8 cellular contexts compared by ENCODE assay signal in genomic region chr12:93025145-93026103, GRCh38.
A peak's percentile ranks its signal among the peaks of the same experiment; 100 is the strongest.
DNase-seq lines count a peak whose midpoint lies in the region; ATAC-seq and TF ChIP-seq lines count a peak whose summit lies in the region.

No MANE protein-coding gene starts in this region.

- TF ChIP-seq EP300 in SK-N-SH (IDR thresholded peaks at IDR 0.05; ENCODE audit: borderline replicate concordance in 1 of 2, low read depth in 1 of 2, low read length in 1 of 2), result no peak

- H3K27ac ChIP-seq in SK-N-SH (ENCODE audit: low read depth in 2 of 2, low read length in 1 of 2), result no peak overlapping the region
- no peak overlapping the region for H3K27ac ChIP-seq in left ventricle myocardium inferior (replicated peaks)
- no peak overlapping the region for H3K27ac ChIP-seq in effector memory CD4-positive, alpha-beta T cell (ENCODE audit: insufficient read depth, low read length, poor library complexity, severe bottlenecking)

- no peaks in the 10 kb centered on the region for H3K79me2 ChIP-seq in SK-N-SH (ENCODE audit: insufficient read depth)

- peak; percentile 61 for TF ChIP-seq CTCF in CD14-positive monocyte (IDR thresholded peaks at IDR 0.05)
- peak; percentile 69 for TF ChIP-seq CTCF in SK-N-SH (IDR thresholded peaks at IDR 0.05)
- TF ChIP-seq CTCF in left ventricle myocardium inferior (IDR thresholded peaks at IDR 0.05; ENCODE audit: borderline replicate concordance), result peak; percentile 55

- WGBS in SK-N-SH (ENCODE audit: low lambda C conversion rate), result 83% methylated on average over 6 of the region's 6 CpGs

- H3K9me3 ChIP-seq in SK-N-SH, result no peaks in the 10 kb centered on the region
- H3K9me3 ChIP-seq in left ventricle myocardium inferior (replicated peaks), result no peaks in the 10 kb centered on the region
- H3K9me3 ChIP-seq in effector memory CD4-positive, alpha-beta T cell (ENCODE audit: control insufficient read depth, low read length), result no peaks in the 10 kb centered on the region

- no peak overlapping the region for H3K4me2 ChIP-seq in SK-N-SH

- intact Hi-C loops in CD14-positive monocyte (cut with micrococcal nuclease) (no loop called here), left ventricle myocardium inferior (cut with micrococcal nuclease) (loop anchor here (10.0 kb wide), 1 partner anchor 149 kb away; no protein-coding TSS in a partner anchor)

- no peak overlapping the region for H3K4me3 Mint-ChIP-seq in CD14-positive monocyte

- peaks cover 2% of the 10 kb centered on the region for H3F3A ChIP-seq in SK-N-SH (replicated peaks; ENCODE audit: insufficient read depth)

- DNase-seq in CD14-positive monocyte (ENCODE audit: low spot score) (no peak), KG1 (lab: John Stamatoyannopoulos, UW) (peak; percentile 18), SK-N-SH (peak; percentile 28), left ventricle myocardium inferior (no peak), superior temporal gyrus (ENCODE audit: extremely low spot score) (peak; percentile 52), foreskin melanocyte (no peak)
- no peak for DNase-seq in effector memory CD4-positive, alpha-beta T cell

- peak; percentile 79 for TF ChIP-seq RAD21 in SK-N-SH (IDR thresholded peaks at IDR 0.05; ENCODE audit: low read length)

- peak; percentile 64 for ATAC-seq in GM18907 (IDR thresholded peaks at IDR 0.05; ENCODE audit: unreplicated experiment)

- H3K36me3 Mint-ChIP-seq in CD14-positive monocyte, result no peaks in the 10 kb centered on the region

- H3K4me1 ChIP-seq in SK-N-SH (ENCODE audit: control insufficient read depth in 1 of 2, insufficient read depth in 2 of 2, low read depth in 1 of 2, low read length in 1 of 2) (no peaks in the 10 kb centered on the region; a peak in 1 of 4 replicates), left ventricle myocardium inferior (peaks cover 49% of the 10 kb centered on the region)
- no peaks in the 10 kb centered on the region for H3K4me1 ChIP-seq in effector memory CD4-positive, alpha-beta T cell (ENCODE audit: control insufficient read depth, insufficient read depth, low read length, poor library complexity, severe bottlenecking)

- H3K9me3 Mint-ChIP-seq in CD14-positive monocyte, result no peaks in the 10 kb centered on the region

- H3K9me2 ChIP-seq in SK-N-SH, result no peaks in the 10 kb centered on the region

- POLR2A ChIA-PET in SK-N-SH (lab: Yijun Ruan, JAX), result no interaction called here

- H3K4me3 ChIP-seq in SK-N-SH (ENCODE audit: low read depth in 2 of 2, low read length in 1 of 2) (no peak overlapping the region), left ventricle myocardium inferior (no peak overlapping the region)
- H3K4me3 ChIP-seq in effector memory CD4-positive, alpha-beta T cell (ENCODE audit: insufficient read depth, low read depth, low read length, poor library complexity, severe bottlenecking), result no peak overlapping the region

- H3K4me1 Mint-ChIP-seq in CD14-positive monocyte, result no peaks in the 10 kb centered on the region

- H3K36me3 ChIP-seq in SK-N-SH (replicated peaks in 1 of 2; ENCODE audit: control insufficient read depth in 1 of 2, insufficient read depth in 2 of 2, low read length in 1 of 2), result no peaks in the 10 kb centered on the region
- H3K36me3 ChIP-seq in left ventricle myocardium inferior, result no peaks in the 10 kb centered on the region
- no peaks in the 10 kb centered on the region for H3K36me3 ChIP-seq in effector memory CD4-positive, alpha-beta T cell (ENCODE audit: control insufficient read depth, insufficient read depth, low read length)

- no peak overlapping the region for H3K9ac ChIP-seq in SK-N-SH

- H3K27ac Mint-ChIP-seq in CD14-positive monocyte, result no peak overlapping the region

- CTCF ChIA-PET in SK-N-SH (lab: Yijun Ruan, JAX), result interaction anchor here (0.6 to 1.2 kb wide), 4 partner anchors 28 to 372 kb away, joined by 3 to 5 read pairs (median 4); no protein-coding TSS in a partner anchor

- peaks cover 0 to 3% (median 0%) of the 10 kb centered on the region in 3 donors for H3K27me3 Mint-ChIP-seq in CD14-positive monocyte (ENCODE audit: low read depth in 3 of 3)

- H3K27me3 ChIP-seq in SK-N-SH (ENCODE audit: insufficient read depth), result no peaks in the 10 kb centered on the region
- no peaks in the 10 kb centered on the region for H3K27me3 ChIP-seq in left ventricle myocardium inferior (ENCODE audit: low read depth)
- H3K27me3 ChIP-seq in effector memory CD4-positive, alpha-beta T cell (replicated peaks; ENCODE audit: control insufficient read depth, insufficient read depth, low read length, poor library complexity, severe bottlenecking), result no peaks in the 10 kb centered on the region

- H4K20me1 ChIP-seq in SK-N-SH (ENCODE audit: insufficient read depth), result no peaks in the 10 kb centered on the region

- H2AFZ ChIP-seq in SK-N-SH (ENCODE audit: low read depth), result no peak overlapping the region

TF ChIP-seq in SK-N-SH, 30 proteins besides CTCF, POLR2A, EP300 and RAD21:
- TF ChIP-seq USF1 (IDR thresholded peaks at IDR 0.05; ENCODE audit: borderline replicate concordance, low read depth) (no peak), EZH2phosphoT487 (IDR thresholded peaks at IDR 0.05; ENCODE audit: borderline replicate concordance, low read depth) (no peak), SIN3A (IDR thresholded peaks at IDR 0.05; ENCODE audit: borderline replicate concordance, low read depth, low read length) (no peak), FOXJ3 (CRISPR knock-in tag; IDR thresholded peaks at IDR 0.05) (no peak), ZBTB33 (IDR thresholded peaks at IDR 0.05; ENCODE audit: borderline replicate concordance, low read depth) (no peak), SMC3 (IDR thresholded peaks at IDR 0.05; ENCODE audit: low read depth, low read length) (peak; percentile 75), CHD2 (IDR thresholded peaks at IDR 0.05; ENCODE audit: low read length, partially characterized antibody) (no peak), MAX (IDR thresholded peaks at IDR 0.05; ENCODE audit: low read depth) (no peak), ELF1 (IDR thresholded peaks at IDR 0.05) (no peak)

Comparison
In these comparisons a context has a peak if more than half of its experiments do, and no peak if none do; other contexts are left out.
1. DNase-seq: peak in KG1 (single experiment), SK-N-SH (single experiment) and superior temporal gyrus (single experiment); none in CD14-positive monocyte (single experiment), left ventricle myocardium inferior (single experiment), foreskin melanocyte (single experiment) and effector memory CD4-positive, alpha-beta T cell (0 of 3).
2. Peak in every context shown above with its lines, with median percentiles within 50 percentile points of each other: CTCF ChIP-seq.